ENCODE assay signal across 8 cellular contexts in genomic region chr5:171342362-171343111, GRCh38. TPM values are rescaled to one million over a fixed set of nuclear protein-coding genes. Genes with fewer than 3 reads are reported as not detected.
DNase-seq lines count a peak whose midpoint lies in the region; ATAC-seq and TF ChIP-seq lines count a peak whose summit lies in the region.

No MANE protein-coding gene starts in this region.

- TF ChIP-seq CTCF in Caco-2 (IDR thresholded peaks at IDR 0.05; ENCODE audit: insufficient read depth in 1 of 2, low read depth in 1 of 2, low read length in 1 of 2, severe bottlenecking in 1 of 2, unreplicated experiment in 1 of 2) = peak; percentile 69 to 75
- TF ChIP-seq CTCF in KMS-11 (conservative IDR thresholded peaks at IDR 0.05; ENCODE audit: low read depth, low read length) = peak; percentile 62

- H3K4me1 Mint-ChIP-seq in Caco-2 (ENCODE audit: low read depth, unreplicated experiment) = no peaks in the 10 kb centered on the region

- no peak overlapping the region for H2AFZ ChIP-seq in KMS-11 (ENCODE audit: low read depth)

- no peaks in the 10 kb centered on the region for H3K36me3 Mint-ChIP-seq in Caco-2 (ENCODE audit: insufficient read depth, unreplicated experiment)

- no peak overlapping the region for H3K27ac Mint-ChIP-seq in Caco-2 (ENCODE audit: unreplicated experiment)

- no peaks in the 10 kb centered on the region for H3K79me2 ChIP-seq in KMS-11 (ENCODE audit: insufficient read depth, low read depth)

- CTCF ChIA-PET in Caco-2 (lab: Charles Lee) = interaction anchor here (1.0 to 2.6 kb wide), 3 partner anchors 9 to 139 kb away, joined by 3 to 14 read pairs (median 3); no protein-coding TSS in a partner anchor

- no peak overlapping the region for H3K27ac ChIP-seq in KMS-11

- H3K9me3 ChIP-seq in Caco-2 = no peaks in the 10 kb centered on the region

- no peaks in the 10 kb centered on the region for H4K20me1 ChIP-seq in KMS-11 (ENCODE audit: insufficient read depth)

- no peaks in the 10 kb centered on the region for H3K9me3 Mint-ChIP-seq in Caco-2 (ENCODE audit: unreplicated experiment)

- H3K4me2 ChIP-seq in KMS-11 = no peak overlapping the region

- H3K27me3 ChIP-seq in Caco-2 (replicated peaks; ENCODE audit: control insufficient read depth, insufficient read depth, low read length) (no peaks in the 10 kb centered on the region), KMS-11 (ENCODE audit: insufficient read depth, low read depth) (no peaks in the 10 kb centered on the region)

- H3K4me3 ChIP-seq in Caco-2 (ENCODE audit: low read depth, low read length) (no peak overlapping the region), KMS-11 (IDR thresholded peaks at IDR 0.05; ENCODE audit: insufficient read depth, low read depth, low read length) (no peak overlapping the region)

- no TSS peak for BruUV-seq in Caco-2 (replicated peaks; lab: Mats Ljungman, UMichigan)

- POLR2A ChIA-PET in Caco-2 (lab: Charles Lee) = no interaction called here

- peak; percentile 50 to 60 for DNase-seq in Caco-2
- DNase-seq in GM19238 (ENCODE audit: insufficient read length, low spot score) = peak; percentile 15
- peak; percentile 71 for DNase-seq in RKO (ENCODE audit: low spot score)
- peak; percentile 71 for DNase-seq in cerebellum (ENCODE audit: low spot score)
- DNase-seq in lung microvascular endothelial cell (ENCODE audit: low read depth in 2 of 2) = peak; percentile 69 to 82

- no peak overlapping the region for H3K9ac ChIP-seq in KMS-11

- H3K4me1 ChIP-seq in Caco-2 = peaks cover 8% of the 10 kb centered on the region
- no peaks in the 10 kb centered on the region for H3K4me1 ChIP-seq in KMS-11 (ENCODE audit: low read depth, poor library complexity, severe bottlenecking)

- H3K36me3 ChIP-seq in Caco-2 (ENCODE audit: control insufficient read depth, insufficient read depth, low read length) = no peaks in the 10 kb centered on the region
- no peaks in the 10 kb centered on the region for H3K36me3 ChIP-seq in KMS-11 (ENCODE audit: insufficient read depth)

- ATAC-seq in GM19467 (IDR thresholded peaks at IDR 0.05; ENCODE audit: unreplicated experiment) (no peak), HG03521 (IDR thresholded peaks at IDR 0.05; ENCODE audit: unreplicated experiment) (no peak)

- intact Hi-C loops in Caco-2 (cut with micrococcal nuclease; ENCODE audit: unreplicated experiment) = loop anchor here (1.0 to 5.0 kb wide), 4 partner anchors 69 to 595 kb away; no protein-coding TSS in a partner anchor

- H3K27me3 Mint-ChIP-seq in Caco-2 (ENCODE audit: insufficient read depth, unreplicated experiment) = no peaks in the 10 kb centered on the region

- H3K4me3 Mint-ChIP-seq in Caco-2 (ENCODE audit: unreplicated experiment) = no peak overlapping the region

RNA-seq across cellular contexts. Expression of gene TLX3, which starts 33.5 kb away (rescaled TPM):
- total RNA-seq in Caco-2 (2022) = not detected in 2 replicates
- total RNA-seq in cerebellum = 5.2 TPM
- not detected in 2 replicates for total RNA-seq in lung microvascular endothelial cell

RNA-seq across cellular contexts. Expression of gene NPM1, which starts 45.1 kb away (rescaled TPM):
- total RNA-seq in Caco-2 (2022) (2,112 and 2,207 TPM in 2 replicates), cerebellum (509 TPM), lung microvascular endothelial cell (609 and 839 TPM in 2 replicates)

Comparison
In these comparisons a context has a peak if more than half of its experiments do, and no peak if none do; other contexts are left out.
1. DNase-seq: peak in every context shown above with its lines; median percentile 76 in lung microvascular endothelial cell; 71 in RKO; 71 in cerebellum; 55 in Caco-2; 15 in GM19238.